ENCODE assay signal across 7 cellular contexts in the genomic region with DNA sequence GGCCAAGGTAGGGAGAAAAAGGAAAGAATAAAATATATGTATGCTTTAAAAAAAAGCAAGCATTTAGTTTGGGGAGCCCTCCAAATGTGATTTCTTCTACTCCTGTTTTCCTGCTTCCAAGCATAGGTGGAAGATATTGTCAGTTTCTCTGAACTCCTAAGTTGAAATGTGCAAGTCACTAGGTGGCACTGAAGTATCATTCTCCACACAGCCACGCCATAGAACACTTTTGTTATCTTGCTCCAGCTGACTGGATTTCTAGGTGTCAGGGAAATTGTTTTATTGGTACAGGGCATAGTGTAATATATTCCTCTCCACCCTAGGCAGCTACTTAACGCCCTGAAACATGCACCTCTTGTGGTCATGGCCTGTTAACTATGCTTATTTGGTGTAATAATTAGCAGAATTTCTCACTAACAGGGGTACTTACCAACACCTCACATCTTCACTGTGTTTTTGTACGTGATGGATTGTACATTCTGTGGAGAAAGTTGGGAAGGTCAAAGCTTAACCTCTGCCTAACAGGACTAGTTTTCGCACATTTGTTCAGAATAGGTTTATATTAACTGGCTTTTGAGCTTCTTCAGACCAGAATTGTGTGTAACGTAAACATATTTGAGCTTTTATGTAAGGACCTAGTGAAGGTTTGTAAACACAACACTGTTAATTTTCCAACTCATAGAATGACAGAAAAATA.
DNase-seq lines count a peak whose midpoint lies in the region; ATAC-seq and TF ChIP-seq lines count a peak whose summit lies in the region.

No MANE protein-coding gene starts in this region.

- TF ChIP-seq CTCF in brain (conservative IDR thresholded peaks at IDR 0.05), result peak; percentile 65 to 73
- peak; percentile 12 to 86 (median 64) for TF ChIP-seq CTCF in thyroid gland (IDR thresholded peaks at IDR 0.05)

- H3K36me3 Mint-ChIP-seq in brain, result peaks cover 5% of the 10 kb centered on the region

- H3K4me1 Mint-ChIP-seq in brain, result peaks cover 13% of the 10 kb centered on the region

- peaks cover 2% of the 10 kb centered on the region for H3K27me3 Mint-ChIP-seq in brain

- no peaks in the 10 kb centered on the region for H3K9me3 ChIP-seq in thyroid gland

- 46% methylated on average over 5 of the region's 5 CpGs for WGBS in thyroid gland, 2 donors

- TF ChIP-seq POLR2A in thyroid gland (IDR thresholded peaks at IDR 0.05), result no peak

- intact Hi-C loops in thyroid gland (cut with DNase I), result no loop called here

- peak; percentile 60 for ATAC-seq in HG02938 (IDR thresholded peaks at IDR 0.05; ENCODE audit: unreplicated experiment)
- ATAC-seq in GM18498 (IDR thresholded peaks at IDR 0.05; ENCODE audit: unreplicated experiment), result no peak

- H3K4me3 ChIP-seq in thyroid gland (replicated peaks in 1 of 3), result no peak overlapping the region

- no peak overlapping the region for H3K27ac ChIP-seq in thyroid gland

- peaks cover 52 to 66% of the 10 kb centered on the region in 2 donors for H3K4me1 ChIP-seq in thyroid gland

- H3K4me3 Mint-ChIP-seq in brain, result no peak overlapping the region

- in situ Hi-C loops in G401 (cut with HindIII; ENCODE audit: low sequenced_read_pairs), result no loop called here

- H3K9me3 Mint-ChIP-seq in brain, result peaks cover 0 to 15% (median 9%) of the 10 kb centered on the region in 5 experiments

- H3K27ac Mint-ChIP-seq in brain, result no peak overlapping the region

- DNase-seq in G401 (ENCODE audit: low spot score), result peak; percentile 77
- peak; percentile 71 for DNase-seq in NCI-H226
- peak; percentile 69 for DNase-seq in islet precursor cell
- DNase-seq in thyroid gland, result peak; percentile 44 to 49

- no peaks in the 10 kb centered on the region for H3K36me3 ChIP-seq in thyroid gland

- no peaks in the 10 kb centered on the region for H3K27me3 ChIP-seq in thyroid gland
